Comparison of ENCODE assay signal across 20 cellular contexts in the genomic region with DNA sequence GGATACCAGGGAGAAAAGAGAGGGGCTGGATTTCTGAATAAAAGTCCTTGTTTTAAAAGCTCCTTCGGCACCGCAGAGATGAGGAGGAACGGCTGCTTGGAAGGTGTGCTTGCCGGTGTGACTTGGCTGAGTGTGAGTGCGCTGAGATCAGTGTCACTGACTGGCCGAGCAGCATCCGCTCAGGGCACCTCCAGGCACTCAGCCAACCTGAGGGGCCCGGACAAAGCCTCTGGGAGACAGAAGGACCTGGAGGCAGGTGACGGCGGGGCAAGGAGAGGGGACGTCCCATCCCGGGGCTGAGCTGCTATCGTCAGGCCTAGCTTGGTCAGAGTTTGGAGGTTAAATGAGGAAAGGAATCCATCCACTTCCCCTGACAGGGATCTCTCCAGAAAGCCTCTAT. TPM values are rescaled to one million over a fixed set of nuclear protein-coding genes. Genes with fewer than 3 reads are reported as not detected.
DNase-seq lines count a peak whose midpoint lies in the region; ATAC-seq and TF ChIP-seq lines count a peak whose summit lies in the region.
"Had no signal": no experiment of that assay in that cellular context is flagged by ENCODE, and none has a peak within 500 bp of the region (broad histone marks: within the 10 kb centered on the region; RNA-seq: fewer than 3 reads in every experiment).

No MANE protein-coding gene starts in this region.

- no peaks in the 10 kb centered on the region for H3K9me3 Mint-ChIP-seq in osteocyte (ENCODE audit: unreplicated experiment)
- no peaks in the 10 kb centered on the region for H3K9me3 Mint-ChIP-seq in WTC11
- H3K9me3 Mint-ChIP-seq: CD4-positive, CD25-positive, alpha-beta regulatory T cell had no signal

- H3K36me3 ChIP-seq in upper lobe of right lung = no peaks in the 10 kb centered on the region

- CTCF ChIA-PET in WTC11 (lab: Charles Lee) = interaction anchor here (1.2 to 2.4 kb wide), 2 partner anchors 10 to 12 kb away, joined by 5 to 14 read pairs; no protein-coding TSS in a partner anchor

- peak; percentile 6 for DNase-seq in activated naive CD4-positive, alpha-beta T cell treated with anti-CD3 and anti-CD28 coated beads, Interleukin-2, amount 50 U/mL, for 16 hours
- DNase-seq in activated naive CD4-positive, alpha-beta T cell (lab: John Stamatoyannopoulos, UW) = no peak
- DNase-seq in ecto neural progenitor cell (ENCODE audit: low spot score) = peak; percentile 14
- peak; percentile 78 for DNase-seq in osteocyte (ENCODE audit: extremely low spot score, unreplicated experiment)
- DNase-seq in upper lobe of right lung = peak; percentile 61
- DNase-seq in epidermal melanocyte (ENCODE audit: insufficient read length, low spot score) = no peak
- no peak for DNase-seq in WTC11 (ENCODE audit: low spot score)
- DNase-seq: Calu3; CD4-positive, CD25-positive, alpha-beta regulatory T cell; DMS79; GDM1; NCI-H1092; NCI-H187 treated with DMSO at 0.1 percent for 48 hours; NCI-H446; PC-3 had no signal

- H3K4me1 Mint-ChIP-seq in osteocyte (ENCODE audit: unreplicated experiment) = no peaks in the 10 kb centered on the region
- no peaks in the 10 kb centered on the region for H3K4me1 Mint-ChIP-seq in WTC11
- H3K4me1 Mint-ChIP-seq: CD4-positive, CD25-positive, alpha-beta regulatory T cell had no signal

- no peak overlapping the region for H3K4me3 Mint-ChIP-seq in osteocyte (ENCODE audit: unreplicated experiment)
- no peak overlapping the region for H3K4me3 Mint-ChIP-seq in WTC11
- H3K4me3 Mint-ChIP-seq: CD4-positive, CD25-positive, alpha-beta regulatory T cell had no signal

- H3K27ac ChIP-seq in upper lobe of right lung = no peak overlapping the region
- H3K27ac ChIP-seq: A549, KMS-11 had no signal

- no peaks in the 10 kb centered on the region for H3K27me3 ChIP-seq in upper lobe of right lung

- POLR2A ChIA-PET in WTC11 (lab: Charles Lee) = no interaction called here

- intact Hi-C loops in upper lobe of right lung (cut with DNase I) = no loop called here

- no peaks in the 10 kb centered on the region for H3K36me3 Mint-ChIP-seq in osteocyte (ENCODE audit: unreplicated experiment)
- no peaks in the 10 kb centered on the region for H3K36me3 Mint-ChIP-seq in WTC11
- H3K36me3 Mint-ChIP-seq: CD4-positive, CD25-positive, alpha-beta regulatory T cell had no signal

- no peaks in the 10 kb centered on the region for H3K4me1 ChIP-seq in upper lobe of right lung
- H3K4me1 ChIP-seq: A549 had no signal

- H3K27ac Mint-ChIP-seq in osteocyte (ENCODE audit: unreplicated experiment) = no peak overlapping the region
- no peak overlapping the region for H3K27ac Mint-ChIP-seq in WTC11
- H3K27ac Mint-ChIP-seq: CD4-positive, CD25-positive, alpha-beta regulatory T cell had no signal

- TF ChIP-seq CTCF in osteocyte (IDR thresholded peaks at IDR 0.05) (no peak), upper lobe of right lung (IDR thresholded peaks at IDR 0.05) (no peak), WTC11 (IDR thresholded peaks at IDR 0.05) (no peak)

- H3K9me3 ChIP-seq in upper lobe of right lung = no peaks in the 10 kb centered on the region
- H3K9me3 ChIP-seq: A549 had no signal

- H3K27me3 Mint-ChIP-seq in osteocyte (ENCODE audit: unreplicated experiment) (no peaks in the 10 kb centered on the region), WTC11 (ENCODE audit: low read depth) (no peaks in the 10 kb centered on the region)
- H3K27me3 Mint-ChIP-seq: CD4-positive, CD25-positive, alpha-beta regulatory T cell had no signal

- H3K4me3 ChIP-seq in upper lobe of right lung = no peak overlapping the region
- H3K4me3 ChIP-seq: A549 had no signal

- ATAC-seq in upper lobe of right lung (no peak), HG03045 (IDR thresholded peaks at IDR 0.05; ENCODE audit: unreplicated experiment) (no peak), WTC11 (no peak)
- ATAC-seq: PC-3 had no signal

TF ChIP-seq in WTC11, 78 proteins besides CTCF, POLR2A, EP300 and RAD21 (continues in another document):
- TF ChIP-seq, protein P1, sequence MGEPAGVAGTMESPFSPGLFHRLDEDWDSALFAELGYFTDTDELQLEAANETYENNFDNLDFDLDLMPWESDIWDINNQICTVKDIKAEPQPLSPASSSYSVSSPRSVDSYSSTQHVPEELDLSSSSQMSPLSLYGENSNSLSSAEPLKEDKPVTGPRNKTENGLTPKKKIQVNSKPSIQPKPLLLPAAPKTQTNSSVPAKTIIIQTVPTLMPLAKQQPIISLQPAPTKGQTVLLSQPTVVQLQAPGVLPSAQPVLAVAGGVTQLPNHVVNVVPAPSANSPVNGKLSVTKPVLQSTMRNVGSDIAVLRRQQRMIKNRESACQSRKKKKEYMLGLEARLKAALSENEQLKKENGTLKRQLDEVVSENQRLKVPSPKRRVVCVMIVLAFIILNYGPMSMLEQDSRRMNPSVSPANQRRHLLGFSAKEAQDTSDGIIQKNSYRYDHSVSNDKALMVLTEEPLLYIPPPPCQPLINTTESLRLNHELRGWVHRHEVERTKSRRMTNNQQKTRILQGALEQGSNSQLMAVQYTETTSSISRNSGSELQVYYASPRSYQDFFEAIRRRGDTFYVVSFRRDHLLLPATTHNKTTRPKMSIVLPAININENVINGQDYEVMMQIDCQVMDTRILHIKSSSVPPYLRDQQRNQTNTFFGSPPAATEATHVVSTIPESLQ (CRISPR knock-in tag; IDR thresholded peaks at IDR 0.05) = no peak
- TF ChIP-seq JAZF1 (CRISPR knock-in tag; IDR thresholded peaks at IDR 0.05) (no peak), STAT6 (CRISPR knock-in tag; conservative IDR thresholded peaks at IDR 0.05; ENCODE audit: low read depth) (no peak), SP1 (CRISPR knock-in tag; conservative IDR thresholded peaks at IDR 0.05) (no peak), RELA (CRISPR knock-in tag; IDR thresholded peaks at IDR 0.05; ENCODE audit: borderline replicate concordance) (no peak), PRRX2 (CRISPR knock-in tag; IDR thresholded peaks at IDR 0.05) (no peak), MYBL2 (CRISPR knock-in tag; IDR thresholded peaks at IDR 0.05) (no peak), OVOL2 (CRISPR knock-in tag; IDR thresholded peaks at IDR 0.05; ENCODE audit: borderline replicate concordance) (no peak), ZNF671 (CRISPR knock-in tag; IDR thresholded peaks at IDR 0.05) (no peak)
- TF ChIP-seq, protein P2, sequence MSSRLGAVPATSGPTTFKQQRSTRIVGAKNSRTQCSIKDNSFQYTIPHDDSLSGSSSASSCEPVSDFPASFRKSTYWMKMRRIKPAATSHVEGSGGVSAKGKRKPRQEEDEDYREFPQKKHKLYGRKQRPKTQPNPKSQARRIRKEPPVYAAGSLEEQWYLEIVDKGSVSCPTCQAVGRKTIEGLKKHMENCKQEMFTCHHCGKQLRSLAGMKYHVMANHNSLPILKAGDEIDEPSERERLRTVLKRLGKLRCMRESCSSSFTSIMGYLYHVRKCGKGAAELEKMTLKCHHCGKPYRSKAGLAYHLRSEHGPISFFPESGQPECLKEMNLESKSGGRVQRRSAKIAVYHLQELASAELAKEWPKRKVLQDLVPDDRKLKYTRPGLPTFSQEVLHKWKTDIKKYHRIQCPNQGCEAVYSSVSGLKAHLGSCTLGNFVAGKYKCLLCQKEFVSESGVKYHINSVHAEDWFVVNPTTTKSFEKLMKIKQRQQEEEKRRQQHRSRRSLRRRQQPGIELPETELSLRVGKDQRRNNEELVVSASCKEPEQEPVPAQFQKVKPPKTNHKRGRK (CRISPR knock-in tag; IDR thresholded peaks at IDR 0.05; ENCODE audit: borderline replicate concordance) = no peak
- TF ChIP-seq, protein P3, sequence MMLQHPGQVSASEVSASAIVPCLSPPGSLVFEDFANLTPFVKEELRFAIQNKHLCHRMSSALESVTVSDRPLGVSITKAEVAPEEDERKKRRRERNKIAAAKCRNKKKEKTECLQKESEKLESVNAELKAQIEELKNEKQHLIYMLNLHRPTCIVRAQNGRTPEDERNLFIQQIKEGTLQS (CRISPR knock-in tag; conservative IDR thresholded peaks at IDR 0.05) = no peak
- TF ChIP-seq, protein P4, sequence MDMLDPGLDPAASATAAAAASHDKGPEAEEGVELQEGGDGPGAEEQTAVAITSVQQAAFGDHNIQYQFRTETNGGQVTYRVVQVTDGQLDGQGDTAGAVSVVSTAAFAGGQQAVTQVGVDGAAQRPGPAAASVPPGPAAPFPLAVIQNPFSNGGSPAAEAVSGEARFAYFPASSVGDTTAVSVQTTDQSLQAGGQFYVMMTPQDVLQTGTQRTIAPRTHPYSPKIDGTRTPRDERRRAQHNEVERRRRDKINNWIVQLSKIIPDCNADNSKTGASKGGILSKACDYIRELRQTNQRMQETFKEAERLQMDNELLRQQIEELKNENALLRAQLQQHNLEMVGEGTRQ (CRISPR knock-in tag; IDR thresholded peaks at IDR 0.05) = no peak
- TF ChIP-seq, protein P5, sequence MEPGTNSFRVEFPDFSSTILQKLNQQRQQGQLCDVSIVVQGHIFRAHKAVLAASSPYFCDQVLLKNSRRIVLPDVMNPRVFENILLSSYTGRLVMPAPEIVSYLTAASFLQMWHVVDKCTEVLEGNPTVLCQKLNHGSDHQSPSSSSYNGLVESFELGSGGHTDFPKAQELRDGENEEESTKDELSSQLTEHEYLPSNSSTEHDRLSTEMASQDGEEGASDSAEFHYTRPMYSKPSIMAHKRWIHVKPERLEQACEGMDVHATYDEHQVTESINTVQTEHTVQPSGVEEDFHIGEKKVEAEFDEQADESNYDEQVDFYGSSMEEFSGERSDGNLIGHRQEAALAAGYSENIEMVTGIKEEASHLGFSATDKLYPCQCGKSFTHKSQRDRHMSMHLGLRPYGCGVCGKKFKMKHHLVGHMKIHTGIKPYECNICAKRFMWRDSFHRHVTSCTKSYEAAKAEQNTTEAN (CRISPR knock-in tag; IDR thresholded peaks at IDR 0.05) = no peak

RNA-seq across cellular contexts. Expression of gene ALLC, which starts 16.8 kb away (rescaled TPM):
- total RNA-seq in osteocyte (not detected in 2 replicates), upper lobe of right lung (not detected), WTC11 (2021) (not detected in 3 replicates)
- total RNA-seq: Calu3; CD4-positive, CD25-positive, alpha-beta regulatory T cell; H1; MCF 10A; PC-3 had no signal

RNA-seq across cellular contexts. Expression of gene COLEC11, which starts 46.3 kb away (rescaled TPM):
- total RNA-seq in osteocyte (not detected in 2 replicates), upper lobe of right lung (1.5 TPM), WTC11 (2021) (0.69 to 1.3 TPM (median 0.87 TPM) in 3 replicates)
- total RNA-seq: Calu3; CD4-positive, CD25-positive, alpha-beta regulatory T cell; MCF 10A had no signal

Comparison
In these comparisons a context has a peak if more than half of its experiments do, and no peak if none do; other contexts are left out.
1. DNase-seq: peak in activated naive CD4-positive, alpha-beta T cell treated with anti-CD3 and anti-CD28 coated beads, Interleukin-2, amount 50 U/mL, for 16 hours (single experiment), ecto neural progenitor cell (single experiment), osteocyte (single experiment) and upper lobe of right lung (single experiment); none in activated naive CD4-positive, alpha-beta T cell (0 of 4), epidermal melanocyte (single experiment) and WTC11 (single experiment).